In genomic region chr1:51381964-51382363, GRCh38 we compare ENCODE assay signal across 20 cellular contexts. TPM values are rescaled to one million over a fixed set of nuclear protein-coding genes. Genes with fewer than 3 reads are reported as not detected.
DNase-seq lines count a peak whose midpoint lies in the region; ATAC-seq, FAIRE-seq and TF ChIP-seq lines count a peak whose summit lies in the region.
"Had no signal": no experiment of that assay in that cellular context is flagged by ENCODE, and none has a peak within 500 bp of the region (broad histone marks: within the 10 kb centered on the region; RNA-seq: fewer than 3 reads in every experiment).

No MANE protein-coding gene starts in this region.

- H3K36me3 Mint-ChIP-seq in activated CD4-positive, alpha-beta T cell treated with anti-CD3 and anti-CD28 coated beads for 36 hours (ENCODE audit: low read depth): peaks cover 64% of the 10 kb centered on the region
- peaks cover 12% of the 10 kb centered on the region for H3K36me3 Mint-ChIP-seq in natural killer cell
- H3K36me3 Mint-ChIP-seq in natural killer cell treated with Interleukin-12 subunit alpha and Interleukin-12 subunit beta and Interleukin-15 and Interleukin-18, amount 100 ng/mL, for 72 hours: peaks cover 32% of the 10 kb centered on the region
- H3K36me3 Mint-ChIP-seq in stimulated activated memory B cell treated with anti-CD40 and anti-IgM and Interleukin-4, amounts not matched to agents 10 μg/mL and 1 μg/mL and 100 μg/mL, for 72 hours: peaks cover 95% of the 10 kb centered on the region

- peaks cover 8% of the 10 kb centered on the region for H3K9me3 Mint-ChIP-seq in activated CD4-positive, alpha-beta T cell treated with anti-CD3 and anti-CD28 coated beads for 36 hours (ENCODE audit: low read depth)
- H3K9me3 Mint-ChIP-seq in natural killer cell: no peaks in the 10 kb centered on the region
- H3K9me3 Mint-ChIP-seq in natural killer cell treated with Interleukin-12 subunit alpha and Interleukin-12 subunit beta and Interleukin-15 and Interleukin-18, amount 100 ng/mL, for 72 hours: peaks cover 4% of the 10 kb centered on the region
- peaks cover 2% of the 10 kb centered on the region for H3K9me3 Mint-ChIP-seq in stimulated activated memory B cell treated with anti-CD40 and anti-IgM and Interleukin-4, amounts not matched to agents 10 μg/mL and 1 μg/mL and 100 μg/mL, for 72 hours

- peak; percentile 5 for FAIRE-seq in islet of Langerhans (lab: Jason Lieb, UNC)
- FAIRE-seq: GM12878 had no signal

- no peaks in the 10 kb centered on the region for H3K27me3 Mint-ChIP-seq in activated CD4-positive, alpha-beta T cell treated with anti-CD3 and anti-CD28 coated beads for 36 hours
- no peaks in the 10 kb centered on the region for H3K27me3 Mint-ChIP-seq in natural killer cell (ENCODE audit: low read depth in 2 of 2)
- H3K27me3 Mint-ChIP-seq in natural killer cell treated with Interleukin-12 subunit alpha and Interleukin-12 subunit beta and Interleukin-15 and Interleukin-18, amount 100 ng/mL, for 72 hours: no peaks in the 10 kb centered on the region
- no peaks in the 10 kb centered on the region for H3K27me3 Mint-ChIP-seq in stimulated activated memory B cell treated with anti-CD40 and anti-IgM and Interleukin-4, amounts not matched to agents 10 μg/mL and 1 μg/mL and 100 μg/mL, for 72 hours
- H3K27me3 Mint-ChIP-seq: CD4-positive, CD25-positive, alpha-beta regulatory T cell had no signal

- no peaks in the 10 kb centered on the region for H3K4me1 Mint-ChIP-seq in activated CD4-positive, alpha-beta T cell treated with anti-CD3 and anti-CD28 coated beads for 36 hours
- H3K4me1 Mint-ChIP-seq in natural killer cell: no peaks in the 10 kb centered on the region
- peaks cover 7 to 18% of the 10 kb centered on the region in 2 donors for H3K4me1 Mint-ChIP-seq in natural killer cell treated with Interleukin-12 subunit alpha and Interleukin-12 subunit beta and Interleukin-15 and Interleukin-18, amount 100 ng/mL, for 72 hours (ENCODE audit: low read depth in 2 of 2)
- H3K4me1 Mint-ChIP-seq in stimulated activated memory B cell treated with anti-CD40 and anti-IgM and Interleukin-4, amounts not matched to agents 10 μg/mL and 1 μg/mL and 100 μg/mL, for 72 hours: peaks cover 7% of the 10 kb centered on the region

- POLR2A ChIA-PET in activated CD4-positive, alpha-beta T cell treated with anti-CD3 and anti-CD28 coated beads for 36 hours (lab: Charles Lee): no interaction called here

- intact Hi-C loops in activated CD4-positive, alpha-beta T cell treated with anti-CD3 and anti-CD28 coated beads for 36 hours (cut with DNase I, micrococcal nuclease): no loop called here
- intact Hi-C loops in natural killer cell (cut with micrococcal nuclease): no loop called here

- H3K4me3 Mint-ChIP-seq in activated CD4-positive, alpha-beta T cell treated with anti-CD3 and anti-CD28 coated beads for 36 hours: no peak overlapping the region
- no peak overlapping the region for H3K4me3 Mint-ChIP-seq in natural killer cell
- H3K4me3 Mint-ChIP-seq in natural killer cell treated with Interleukin-12 subunit alpha and Interleukin-12 subunit beta and Interleukin-15 and Interleukin-18, amount 100 ng/mL, for 72 hours: no peak overlapping the region
- H3K4me3 Mint-ChIP-seq in stimulated activated memory B cell treated with anti-CD40 and anti-IgM and Interleukin-4, amounts not matched to agents 10 μg/mL and 1 μg/mL and 100 μg/mL, for 72 hours: no peak overlapping the region
- H3K4me3 Mint-ChIP-seq: CD4-positive, CD25-positive, alpha-beta regulatory T cell had no signal

- peak; percentile 16 for ATAC-seq in activated CD4-positive, alpha-beta T cell treated with anti-CD3 and anti-CD28 coated beads for 36 hours
- no peak for ATAC-seq in natural killer cell
- ATAC-seq in natural killer cell treated with Interleukin-12 subunit alpha and Interleukin-12 subunit beta and Interleukin-15 and Interleukin-18, amount 100 ng/mL, for 72 hours: no peak
- ATAC-seq in stimulated activated memory B cell treated with anti-CD40 and anti-IgM and Interleukin-4, amounts not matched to agents 10 μg/mL and 1 μg/mL and 100 μg/mL, for 72 hours: no peak
- ATAC-seq: GM12878 had no signal

- DNase-seq in activated CD4-positive, alpha-beta T cell treated with anti-CD3 and anti-CD28 coated beads for 36 hours: no peak
- no peak for DNase-seq in activated CD4-positive, alpha-beta T cell treated with anti-CD3 and anti-CD28 coated beads for 48 hours
- DNase-seq in natural killer cell (no peak), amygdala (lab: John Stamatoyannopoulos, UW) (no peak), caudate nucleus (lab: John Stamatoyannopoulos, UW) (no peak)
- no peak for DNase-seq in natural killer cell treated with Interleukin-12 subunit alpha and Interleukin-12 subunit beta and Interleukin-15 and Interleukin-18, amount 100 ng/mL, for 72 hours (ENCODE audit: low spot score)
- DNase-seq: ACHN; BE2C; C1 segment of cervical spinal cord; CD8-positive, alpha-beta memory T cell; COR-L47; DMS 273 treated with DMSO at 0.1 percent for 48 hours; DMS53; DND-41; EL; GM23248 had no signal

- no peak overlapping the region for H3K27ac ChIP-seq in caudate nucleus (ENCODE audit: low read depth, low read length)
- H3K27ac ChIP-seq: GM23248 had no signal

- TF ChIP-seq CTCF in natural killer cell (IDR thresholded peaks at IDR 0.05): no peak

- no peak overlapping the region for H3K27ac Mint-ChIP-seq in activated CD4-positive, alpha-beta T cell treated with anti-CD3 and anti-CD28 coated beads for 36 hours
- peak overlapping the region; percentile 3 to 27 for H3K27ac Mint-ChIP-seq in natural killer cell
- peak overlapping the region in 1 of 2 donors; percentile 21 for H3K27ac Mint-ChIP-seq in natural killer cell treated with Interleukin-12 subunit alpha and Interleukin-12 subunit beta and Interleukin-15 and Interleukin-18, amount 100 ng/mL, for 72 hours
- H3K27ac Mint-ChIP-seq in stimulated activated memory B cell treated with anti-CD40 and anti-IgM and Interleukin-4, amounts not matched to agents 10 μg/mL and 1 μg/mL and 100 μg/mL, for 72 hours: peak overlapping the region; percentile 27
- H3K27ac Mint-ChIP-seq: CD4-positive, CD25-positive, alpha-beta regulatory T cell had no signal

- CTCF ChIA-PET in activated CD4-positive, alpha-beta T cell treated with anti-CD3 and anti-CD28 coated beads for 36 hours (lab: Charles Lee): no interaction called here

RNA-seq across cellular contexts. Expression of gene TTC39A, which starts 51.6 kb away (rescaled TPM):
- total RNA-seq in activated CD4-positive, alpha-beta T cell treated with anti-CD3 and anti-CD28 coated beads for 36 hours: under 1 TPM in 1 of 2 experiments, not detected in 1; 0.11 TPM
- under 1 TPM in 1 of 3 donors, not detected in 2; 0.38 TPM for total RNA-seq in natural killer cell
- under 1 TPM in 1 of 2 donors, not detected in 1; 0.78 TPM for total RNA-seq in natural killer cell treated with Interleukin-12 subunit alpha and Interleukin-12 subunit beta and Interleukin-15 and Interleukin-18, amount 100 ng/mL, for 72 hours
- total RNA-seq: CD4-positive, CD25-positive, alpha-beta regulatory T cell; GM23248 had no signal
